ENCODE assay signal across 8 cellular contexts in the genomic region with DNA sequence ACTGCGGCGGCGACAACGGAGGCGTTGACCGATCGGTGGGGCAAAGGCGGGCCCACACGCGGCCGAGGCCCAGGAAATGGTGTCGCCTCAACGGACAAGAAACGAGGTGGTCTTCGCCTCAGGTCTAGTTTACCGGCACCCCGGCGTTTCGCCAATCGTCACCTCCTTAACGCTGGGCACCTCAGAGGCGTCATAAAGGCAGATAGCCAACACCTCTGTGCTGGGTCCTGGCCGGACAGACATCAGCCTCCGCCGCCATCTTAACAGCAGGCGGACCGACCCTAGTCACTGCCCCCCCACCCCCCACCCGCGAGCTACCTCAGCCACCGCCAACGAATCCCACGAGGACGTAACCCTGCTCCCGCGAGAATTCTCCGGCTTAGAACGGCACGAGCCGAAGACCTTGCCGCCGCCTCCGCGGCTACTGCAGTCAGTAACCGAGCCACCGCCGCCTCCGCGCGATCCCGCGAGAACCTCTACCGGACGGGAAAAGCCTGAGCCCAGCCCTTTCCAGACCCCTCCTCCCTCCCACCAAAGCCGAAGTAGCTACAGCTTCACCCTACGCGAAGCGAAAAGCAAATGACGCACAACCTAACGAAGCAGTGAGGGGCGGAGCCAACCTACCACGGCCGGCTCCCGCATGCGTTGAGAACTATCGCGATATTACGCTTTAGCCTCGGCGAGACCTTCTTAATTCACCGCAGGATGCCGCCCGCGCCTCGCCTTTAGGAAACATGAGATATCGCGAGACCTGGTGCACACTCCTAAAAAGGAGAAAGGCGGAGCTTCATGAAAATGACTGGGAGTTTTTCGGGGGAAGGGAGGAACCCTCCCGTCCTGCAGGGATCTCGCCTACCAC. TPM values are rescaled to one million over a fixed set of nuclear protein-coding genes. Genes with fewer than 3 reads are reported as not detected.
DNase-seq lines count a peak whose midpoint lies in the region; ATAC-seq and TF ChIP-seq lines count a peak whose summit lies in the region.

No MANE protein-coding gene starts in this region.

- H3K4me3 ChIP-seq in epithelial cell of proximal tubule (ENCODE audit: low read depth, low read length) (peak overlapping the region; percentile 75), mucosa of descending colon (peak overlapping the region; percentile 34)

- peaks cover 6% of the 10 kb centered on the region for H3K4me1 ChIP-seq in mucosa of descending colon (ENCODE audit: low read depth)

- TF ChIP-seq CTCF in epithelial cell of proximal tubule (conservative IDR thresholded peaks at IDR 0.05; ENCODE audit: low read depth, low read length) (no peak), mucosa of descending colon (IDR thresholded peaks at IDR 0.05) (no peak)

- H3K9me3 ChIP-seq in mucosa of descending colon = no peaks in the 10 kb centered on the region

- ATAC-seq in GM21619 (IDR thresholded peaks at IDR 0.05; ENCODE audit: unreplicated experiment) (peak; percentile 67), mucosa of descending colon (peak; percentile 85)

- intact Hi-C loops in mucosa of descending colon (cut with DNase I, micrococcal nuclease) = no loop called here

- H3K36me3 ChIP-seq in mucosa of descending colon (ENCODE audit: low read depth) = no peaks in the 10 kb centered on the region

- TF ChIP-seq EP300 in Ishikawa (IDR thresholded peaks at IDR 0.05; ENCODE audit: borderline replicate concordance) = no peak

- DNase-seq in DMS114 treated with DMSO at 0.1 percent for 48 hours (lab: John Stamatoyannopoulos, UW; ENCODE audit: unreplicated experiment) (peak; percentile 96), OCI-M2 (lab: John Stamatoyannopoulos, UW; ENCODE audit: unreplicated experiment) (peak; percentile 98), epithelial cell of proximal tubule (ENCODE audit: low read depth) (peak; percentile 91), mucosa of descending colon (peak; percentile 91 to 94 (median 93))
- DNase-seq in activated T-cell treated with anti-CD3 and anti-CD28 coated beads, Interleukin-2, amount 50 U/mL, for 1 hour = peak; percentile 84
- peak; percentile 63 to 76 for DNase-seq in stimulated activated CD8-positive, alpha-beta memory T cell treated with anti-CD3 and anti-CD28 coated beads, Interleukin-4, amount 100 ng/mL, for 1 hour (ENCODE audit: low read depth in 2 of 2, low spot score in 1 of 2)

- TF ChIP-seq RAD21 in Ishikawa (IDR thresholded peaks at IDR 0.05; ENCODE audit: low read depth) = 0 out of 2 replicates have a peak, but pooled peaks have one; percentile 1

TF ChIP-seq in Ishikawa, 13 proteins besides CTCF, POLR2A, EP300 and RAD21:
- TF ChIP-seq, protein P1, sequence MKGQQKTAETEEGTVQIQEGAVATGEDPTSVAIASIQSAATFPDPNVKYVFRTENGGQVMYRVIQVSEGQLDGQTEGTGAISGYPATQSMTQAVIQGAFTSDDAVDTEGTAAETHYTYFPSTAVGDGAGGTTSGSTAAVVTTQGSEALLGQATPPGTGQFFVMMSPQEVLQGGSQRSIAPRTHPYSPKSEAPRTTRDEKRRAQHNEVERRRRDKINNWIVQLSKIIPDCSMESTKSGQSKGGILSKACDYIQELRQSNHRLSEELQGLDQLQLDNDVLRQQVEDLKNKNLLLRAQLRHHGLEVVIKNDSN (IDR thresholded peaks at IDR 0.05) = no peak
- TF ChIP-seq CREB1 (IDR thresholded peaks at IDR 0.05; ENCODE audit: low read depth) (no peak), FOXM1 (IDR thresholded peaks at IDR 0.05; ENCODE audit: borderline replicate concordance, low read depth) (no peak), TCF12 (IDR thresholded peaks at IDR 0.05; ENCODE audit: low read depth) (peak; percentile 25; the same call in 1 of the 2 replicates), CEBPB (IDR thresholded peaks at IDR 0.05) (no peak), TEAD4 (IDR thresholded peaks at IDR 0.05) (no peak), TAF1 (IDR thresholded peaks at IDR 0.05; ENCODE audit: low read depth) (peak; percentile 77), YY1 (IDR thresholded peaks at IDR 0.05; ENCODE audit: low read depth) (peak; percentile 85)
TF ChIP-seq in Ishikawa: peak in this region for 3.

RNA-seq across cellular contexts. Expression of a gene that starts 2.7 kb away (rescaled TPM):
- total RNA-seq in epithelial cell of proximal tubule (67.2 and 73.9 TPM in 2 replicates), mucosa of descending colon (100 to 1,000 TPM; 136 to 200 (median 152) TPM)

Comparison
In these comparisons a context has a peak if more than half of its experiments do, and no peak if none do; other contexts are left out.
1. Peak in every context shown above with its lines: DNase-seq, ATAC-seq and H3K4me3 ChIP-seq.